1 cellular context compared by ENCODE assay signal in genomic region chr21:43936186-43936967, GRCh38.
TF ChIP-seq lines count a peak whose summit lies in the region.

No MANE protein-coding gene starts in this region.

TF ChIP-seq in GM23338, 12 proteins besides CTCF, POLR2A, EP300 and RAD21 (continued from another document):
- TF ChIP-seq ZNF462 (CRISPR knock-in tag; IDR thresholded peaks at IDR 0.05) (no peak), EZH2 (IDR thresholded peaks at IDR 0.05; ENCODE audit: low read depth, unreplicated experiment) (no peak), ZNF331 (CRISPR knock-in tag; IDR thresholded peaks at IDR 0.05; ENCODE audit: low read depth) (no peak), POLR2AphosphoS5 (IDR thresholded peaks at IDR 0.05; ENCODE audit: low read depth) (no peak), ZNF114 (CRISPR knock-in tag; IDR thresholded peaks at IDR 0.05) (no peak), EZH2phosphoT487 (IDR thresholded peaks at IDR 0.05; ENCODE audit: unreplicated experiment) (no peak), NANOG (IDR thresholded peaks at IDR 0.05; ENCODE audit: borderline replicate concordance) (no peak), CREB1 (CRISPR knock-in tag; IDR thresholded peaks at IDR 0.05; ENCODE audit: low read depth) (no peak), ETS1 (IDR thresholded peaks at IDR 0.05) (no peak), STAT1 (IDR thresholded peaks at IDR 0.05; ENCODE audit: unreplicated experiment) (no peak)
TF ChIP-seq in GM23338: peak in this region for 0.
